In the genomic region with DNA sequence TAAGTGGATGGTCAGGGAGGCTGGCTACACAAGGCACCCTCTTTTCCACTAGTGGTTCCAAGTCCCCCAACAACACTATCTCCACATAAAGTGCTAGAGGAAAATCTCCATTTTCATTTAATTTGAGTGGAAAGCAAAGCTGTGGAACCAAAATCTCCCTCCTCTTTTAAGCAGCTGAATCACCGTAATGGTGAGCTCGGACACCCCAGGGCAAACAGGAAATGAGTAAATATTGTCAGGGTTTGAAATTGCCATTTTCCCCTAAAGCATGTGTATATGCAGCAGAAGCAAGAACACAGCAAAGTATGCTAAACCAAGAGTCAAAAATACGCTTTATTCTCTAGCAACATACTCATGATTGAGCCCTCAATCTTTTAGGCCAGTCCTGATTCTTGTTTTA, we compare ENCODE assay signal across 25 cellular contexts.
DNase-seq lines count a peak whose midpoint lies in the region; ATAC-seq, FAIRE-seq and TF ChIP-seq lines count a peak whose summit lies in the region.
"Had no signal": no experiment of that assay in that cellular context is flagged by ENCODE, and none has a peak within 500 bp of the region (broad histone marks: within the 10 kb centered on the region; RNA-seq: fewer than 3 reads in every experiment).

No MANE protein-coding gene starts in this region.

- no peaks in the 10 kb centered on the region for H3K4me1 ChIP-seq in breast epithelium
- no peaks in the 10 kb centered on the region for H3K4me1 ChIP-seq in foreskin keratinocyte
- H3K4me1 ChIP-seq in neural progenitor cell, result no peaks in the 10 kb centered on the region
- no peaks in the 10 kb centered on the region for H3K4me1 ChIP-seq in CD4-positive, alpha-beta memory T cell (ENCODE audit: insufficient read depth, low read length)
- H3K4me1 ChIP-seq: BLaER1 had no signal

- H3K9me3 ChIP-seq in breast epithelium (peaks cover 0 to 2% of the 10 kb centered on the region in 2 donors), neural progenitor cell (ENCODE audit: low read depth) (no peaks in the 10 kb centered on the region)
- H3K9me3 ChIP-seq in CD4-positive, alpha-beta memory T cell (ENCODE audit: control insufficient read depth in 1 of 2, low read length in 2 of 2), result no peaks in the 10 kb centered on the region
- H3K9me3 ChIP-seq: BLaER1 had no signal

- H3K4me3 ChIP-seq in breast epithelium, result no peak overlapping the region
- H3K4me3 ChIP-seq in neural progenitor cell, result no peak overlapping the region
- H3K4me3 ChIP-seq in CD4-positive, alpha-beta memory T cell (ENCODE audit: low read length in 2 of 2), result no peak overlapping the region
- H3K4me3 ChIP-seq: BLaER1, GM23338 had no signal

- TF ChIP-seq CTCF in MCF 10A (IDR thresholded peaks at IDR 0.05; ENCODE audit: unreplicated experiment), result no peak
- TF ChIP-seq CTCF in breast epithelium (IDR thresholded peaks at IDR 0.05), result no peak
- no peak for TF ChIP-seq CTCF in foreskin keratinocyte (conservative IDR thresholded peaks at IDR 0.05)
- no peak for TF ChIP-seq CTCF in neural progenitor cell (IDR thresholded peaks at IDR 0.05)

- H3K4me1 Mint-ChIP-seq in MCF 10A (ENCODE audit: insufficient read depth, unreplicated experiment) (peaks cover 10% of the 10 kb centered on the region), neural progenitor cell (no peaks in the 10 kb centered on the region)
- H3K4me1 Mint-ChIP-seq in CD4-positive, alpha-beta memory T cell, result no peaks in the 10 kb centered on the region
- H3K4me1 Mint-ChIP-seq: B cell; CD4-positive, CD25-positive, alpha-beta regulatory T cell; CD8-positive, alpha-beta memory T cell; GM23338; H9 had no signal

- no peak for FAIRE-seq in GM12892 (lab: Jason Lieb, UNC)
- FAIRE-seq: A204.1, D721Med, GM12891, GM19239 had no signal

- H2AFZ ChIP-seq in neural progenitor cell (replicated peaks), result no peak overlapping the region
- H2AFZ ChIP-seq: GM23338 had no signal

- no peaks in the 10 kb centered on the region for H4K20me1 ChIP-seq in neural progenitor cell (ENCODE audit: low read depth)
- H4K20me1 ChIP-seq: BLaER1 had no signal

- H3K36me3 Mint-ChIP-seq in MCF 10A (ENCODE audit: insufficient read depth, unreplicated experiment) (no peaks in the 10 kb centered on the region), neural progenitor cell (no peaks in the 10 kb centered on the region)
- H3K36me3 Mint-ChIP-seq in CD4-positive, alpha-beta memory T cell, result no peaks in the 10 kb centered on the region
- H3K36me3 Mint-ChIP-seq: CD4-positive, CD25-positive, alpha-beta regulatory T cell; CD8-positive, alpha-beta memory T cell had no signal

- H3K9me3 Mint-ChIP-seq in MCF 10A (ENCODE audit: unreplicated experiment) (no peaks in the 10 kb centered on the region), neural progenitor cell (peaks cover 3% of the 10 kb centered on the region)
- H3K9me3 Mint-ChIP-seq in CD4-positive, alpha-beta memory T cell, result peaks cover 0 to 19% (median 2%) of the 10 kb centered on the region in 8 donors

- H3K27me3 Mint-ChIP-seq in MCF 10A (ENCODE audit: insufficient read depth, unreplicated experiment) (no peaks in the 10 kb centered on the region), neural progenitor cell (ENCODE audit: insufficient read depth, low read depth) (no peaks in the 10 kb centered on the region)
- H3K27me3 Mint-ChIP-seq in CD4-positive, alpha-beta memory T cell, result peaks cover 6 to 9% of the 10 kb centered on the region in 2 donors
- H3K27me3 Mint-ChIP-seq: CD4-positive, CD25-positive, alpha-beta regulatory T cell had no signal

- H3F3A ChIP-seq in neural progenitor cell (ENCODE audit: low read depth), result no peaks in the 10 kb centered on the region

- intact Hi-C loops in MCF 10A (cut with micrococcal nuclease), result no loop called here
- intact Hi-C loops in breast epithelium (cut with DNase I; ENCODE audit: low total_unique reads), result no loop called here
- intact Hi-C loops in CD4-positive, alpha-beta memory T cell (cut with micrococcal nuclease), result no loop called here

- CTCF ChIA-PET in MCF 10A (lab: Yijun Ruan, JAX), result no interaction called here
- CTCF ChIA-PET in CD4-positive, alpha-beta memory T cell (lab: Charles Lee; ENCODE audit: partially characterized antibody), result no interaction called here

- no TSS peak for BruUV-seq in MCF 10A (replicated peaks; lab: Mats Ljungman, UMichigan)

- H3K36me3 ChIP-seq in breast epithelium (no peaks in the 10 kb centered on the region), neural progenitor cell (no peaks in the 10 kb centered on the region)
- no peaks in the 10 kb centered on the region for H3K36me3 ChIP-seq in CD4-positive, alpha-beta memory T cell (ENCODE audit: insufficient read depth, low read length)
- H3K36me3 ChIP-seq: BLaER1 had no signal

- H3K27me3 ChIP-seq in breast epithelium (no peaks in the 10 kb centered on the region), foreskin keratinocyte (no peaks in the 10 kb centered on the region), neural progenitor cell (no peaks in the 10 kb centered on the region)
- H3K27me3 ChIP-seq in CD4-positive, alpha-beta memory T cell (ENCODE audit: insufficient read depth, low read length), result no peaks in the 10 kb centered on the region
- H3K27me3 ChIP-seq: BLaER1 had no signal

- H3K27ac ChIP-seq in breast epithelium (no peak overlapping the region), foreskin keratinocyte (no peak overlapping the region), neural progenitor cell (no peak overlapping the region)
- H3K27ac ChIP-seq in CD4-positive, alpha-beta memory T cell (ENCODE audit: low read depth, low read length), result no peak overlapping the region
- H3K27ac ChIP-seq: 22Rv1, BLaER1, C4-2B had no signal

- no peak for TF ChIP-seq POLR2A in breast epithelium (IDR thresholded peaks at IDR 0.05)
- TF ChIP-seq POLR2A in GM12892 (IDR thresholded peaks at IDR 0.05; ENCODE audit: low read depth, low read length), result no peak

- ATAC-seq in foreskin keratinocyte (peak; percentile 52), GM21723 (IDR thresholded peaks at IDR 0.05; ENCODE audit: unreplicated experiment) (no peak)
- ATAC-seq: GM23338, HCT116 had no signal

- peak; percentile 7 for DNase-seq in MCF 10A (ENCODE audit: unreplicated experiment)
- DNase-seq in breast epithelium (ENCODE audit: low spot score in 2 of 2), result no peak
- peak; percentile 47 for DNase-seq in RPMI7951 (ENCODE audit: low read depth)
- peak in 1 of 2 donors; percentile 34 for DNase-seq in foreskin keratinocyte
- DNase-seq in neural progenitor cell (ENCODE audit: low spot score), result no peak
- DNase-seq in CD4-positive, alpha-beta memory T cell, result no peak
- no peak for DNase-seq in GM12892 (ENCODE audit: insufficient read length)
- DNase-seq: CD4-positive, CD25-positive, alpha-beta regulatory T cell; CD8-positive, alpha-beta memory T cell; DMS 273 treated with DMSO at 0.1 percent for 48 hours; DMS79; EL; GF-D8; H9 had no signal

- H3K27ac Mint-ChIP-seq in MCF 10A (ENCODE audit: low read depth, unreplicated experiment) (peak overlapping the region; percentile 61), neural progenitor cell (peak overlapping the region; percentile 50)
- H3K27ac Mint-ChIP-seq in CD4-positive, alpha-beta memory T cell, result peak overlapping the region in 1 of 7 donors; percentile 55
- H3K27ac Mint-ChIP-seq: B cell; CD4-positive, CD25-positive, alpha-beta regulatory T cell; CD8-positive, alpha-beta memory T cell; GM23338 had no signal

- H3K4me3 Mint-ChIP-seq in MCF 10A (ENCODE audit: unreplicated experiment), result peak overlapping the region; percentile 40
- no peak overlapping the region for H3K4me3 Mint-ChIP-seq in neural progenitor cell
- no peak overlapping the region for H3K4me3 Mint-ChIP-seq in CD4-positive, alpha-beta memory T cell
- H3K4me3 Mint-ChIP-seq: B cell; CD4-positive, CD25-positive, alpha-beta regulatory T cell; CD8-positive, alpha-beta memory T cell; GM23338; H9 had no signal

- H3K79me2 ChIP-seq in neural progenitor cell (ENCODE audit: low read depth), result no peaks in the 10 kb centered on the region

- no peak overlapping the region for H3K4me2 ChIP-seq in neural progenitor cell
- H3K4me2 ChIP-seq: BLaER1, GM23338 had no signal

- POLR2A ChIA-PET in MCF 10A (lab: Yijun Ruan, JAX), result no interaction called here
- POLR2A ChIA-PET in CD4-positive, alpha-beta memory T cell (lab: Charles Lee; ENCODE audit: partially characterized antibody), result no interaction called here

- H3K9ac ChIP-seq in neural progenitor cell, result no peak overlapping the region
- H3K9ac ChIP-seq: BLaER1 had no signal

Comparison
In these comparisons a context has a peak if more than half of its experiments do, and no peak if none do; other contexts are left out.
1. DNase-seq: peak in MCF 10A (single experiment) and RPMI7951 (single experiment); none in breast epithelium (0 of 2), neural progenitor cell (single experiment), CD4-positive, alpha-beta memory T cell (0 of 5) and GM12892 (single experiment).